ENCODE assay signal across 8 cellular contexts in the genomic region with DNA sequence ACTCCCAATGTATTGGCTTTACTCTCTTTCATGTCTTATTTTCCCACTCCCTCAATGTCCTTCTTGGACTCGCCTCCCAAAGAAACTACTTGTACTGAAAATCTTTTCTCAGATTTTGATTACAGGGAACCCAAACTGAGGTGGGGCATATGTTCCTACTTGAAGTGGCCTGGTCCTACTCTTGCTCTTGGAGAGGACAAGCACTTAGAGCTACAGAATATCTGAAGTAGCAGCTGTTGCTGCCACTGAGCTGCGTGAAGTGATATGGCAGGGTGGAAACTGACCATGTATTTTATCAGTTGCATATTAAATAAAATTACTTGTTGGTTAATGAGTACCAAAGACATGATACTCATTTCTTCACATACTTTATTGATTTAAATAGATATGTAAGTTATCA.
"Had no signal": no experiment of that assay in that cellular context is flagged by ENCODE, and none has a peak within 500 bp of the region (broad histone marks: within the 10 kb centered on the region; RNA-seq: fewer than 3 reads in every experiment).

No MANE protein-coding gene starts in this region.

- H3K27ac ChIP-seq: GM23248, HL-60 had no signal

- H3K4me3 ChIP-seq: GM23248, HAP-1 had no signal

- H3K9me3 ChIP-seq: HAP-1 had no signal

- DNase-seq: GM23248, GOT3, H7, HFFc6 had no signal

- H3K36me3 ChIP-seq: HAP-1 had no signal

- H3K4me1 ChIP-seq: HAP-1 had no signal

- ATAC-seq: HCT116, HepG2 had no signal
